ENCODE assay signal across 9 cellular contexts in the genomic region with DNA sequence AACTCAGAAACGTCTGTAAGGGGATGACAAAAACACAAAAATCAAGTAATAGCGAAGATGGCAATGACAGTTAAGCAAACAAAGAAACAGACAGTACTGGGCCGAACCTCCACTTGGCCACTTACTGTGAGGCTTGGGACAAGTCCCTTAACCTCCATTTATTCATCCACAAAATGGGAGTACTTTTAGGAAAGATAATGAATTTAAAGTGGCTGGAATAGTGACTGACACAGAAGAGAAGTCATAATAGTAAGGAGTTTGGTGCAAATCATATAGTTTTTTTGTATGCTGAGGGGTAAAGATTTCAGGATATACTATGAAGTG. TPM values are rescaled to one million over a fixed set of nuclear protein-coding genes. Genes with fewer than 3 reads are reported as not detected.
A peak's percentile ranks its signal among the peaks of the same experiment; 100 is the strongest.
DNase-seq lines count a peak whose midpoint lies in the region; ATAC-seq and TF ChIP-seq lines count a peak whose summit lies in the region.
"Had no signal": no experiment of that assay in that cellular context is flagged by ENCODE, and none has a peak within 500 bp of the region (broad histone marks: within the 10 kb centered on the region; RNA-seq: fewer than 3 reads in every experiment).

No MANE protein-coding gene starts in this region.

- peak overlapping the region; percentile 25 for H3K4me3 Mint-ChIP-seq in CD4-positive, alpha-beta T cell
- peak overlapping the region; percentile 57 for H3K4me3 Mint-ChIP-seq in dendritic cell treated with granulocyte-macrophage colony-stimulating factor and Interleukin-4, amounts not matched to agents 40 ng/mL and 50 ng/mL, for 4 days

- no peak overlapping the region for H2AFZ ChIP-seq in OCI-LY3 (ENCODE audit: low read depth, low read length)

- H3K36me3 ChIP-seq in OCI-LY3 (replicated peaks; ENCODE audit: low read depth, low read length): peaks cover 7% of the 10 kb centered on the region
- H3K36me3 ChIP-seq in rectal smooth muscle tissue (ENCODE audit: control insufficient read depth, insufficient read depth, low read length): no peaks in the 10 kb centered on the region
- no peaks in the 10 kb centered on the region for H3K36me3 ChIP-seq in HAP-1 (replicated peaks)

- intact Hi-C loops in CD4-positive, alpha-beta T cell (cut with DNase I, micrococcal nuclease): loop anchor here (5.0 to 10.0 kb wide), 3 partner anchors 681 to 796 kb away; no protein-coding TSS in a partner anchor
- intact Hi-C loops in dendritic cell treated with granulocyte-macrophage colony-stimulating factor and Interleukin-4, amounts not matched to agents 40 ng/mL and 50 ng/mL, for 4 days (cut with micrococcal nuclease): loop anchor here (5.0 kb wide), 1 partner anchor 41 kb away; no protein-coding TSS in a partner anchor

- H3K4me1 ChIP-seq in OCI-LY3 (ENCODE audit: low read length): peaks cover 61% of the 10 kb centered on the region
- H3K4me1 ChIP-seq in rectal smooth muscle tissue (ENCODE audit: control insufficient read depth, insufficient read depth, low read length): no peaks in the 10 kb centered on the region
- peaks cover 7% of the 10 kb centered on the region for H3K4me1 ChIP-seq in HAP-1

- H3K9me3 ChIP-seq in CD4-positive, alpha-beta T cell (ENCODE audit: control insufficient read depth, low read length): no peaks in the 10 kb centered on the region
- no peaks in the 10 kb centered on the region for H3K9me3 ChIP-seq in OCI-LY3 (ENCODE audit: insufficient read depth, low read length)
- no peaks in the 10 kb centered on the region for H3K9me3 ChIP-seq in HAP-1

- H3K27ac Mint-ChIP-seq in CD4-positive, alpha-beta T cell: peak overlapping the region; percentile 78
- H3K27ac Mint-ChIP-seq in dendritic cell treated with granulocyte-macrophage colony-stimulating factor and Interleukin-4, amounts not matched to agents 40 ng/mL and 50 ng/mL, for 4 days: peak overlapping the region; percentile 99

- DNase-seq in CD4-positive, alpha-beta T cell: no peak
- DNase-seq in HAP-1 (ENCODE audit: low spot score in 2 of 2) (no peak), NOMO-1 (lab: John Stamatoyannopoulos, UW; ENCODE audit: unreplicated experiment in 2 of 2) (no peak), NCI-H774 (lab: John Stamatoyannopoulos, UW) (no peak)

- H3K9ac ChIP-seq in OCI-LY3 (ENCODE audit: low read length) (peak overlapping the region; percentile 90), rectal smooth muscle tissue (ENCODE audit: low read length) (no peak overlapping the region)

- CTCF ChIA-PET in CD4-positive, alpha-beta T cell (lab: Charles Lee): no interaction called here

- peaks cover 42% of the 10 kb centered on the region for H3K4me1 Mint-ChIP-seq in CD4-positive, alpha-beta T cell (ENCODE audit: low read depth)
- H3K4me1 Mint-ChIP-seq in dendritic cell treated with granulocyte-macrophage colony-stimulating factor and Interleukin-4, amounts not matched to agents 40 ng/mL and 50 ng/mL, for 4 days (ENCODE audit: low read depth): peaks cover 46% of the 10 kb centered on the region

- no peaks in the 10 kb centered on the region for H3K36me3 Mint-ChIP-seq in CD4-positive, alpha-beta T cell (ENCODE audit: low read depth)
- peaks cover 10% of the 10 kb centered on the region for H3K36me3 Mint-ChIP-seq in dendritic cell treated with granulocyte-macrophage colony-stimulating factor and Interleukin-4, amounts not matched to agents 40 ng/mL and 50 ng/mL, for 4 days (ENCODE audit: low read depth)

- POLR2A ChIA-PET in CD4-positive, alpha-beta T cell (lab: Charles Lee): no interaction called here

- no peaks in the 10 kb centered on the region for H3K27me3 ChIP-seq in CD4-positive, alpha-beta T cell (ENCODE audit: control insufficient read depth, insufficient read depth, low read length)
- no peaks in the 10 kb centered on the region for H3K27me3 ChIP-seq in OCI-LY3 (ENCODE audit: low read depth, low read length)
- H3K27me3 ChIP-seq in rectal smooth muscle tissue (ENCODE audit: control insufficient read depth, insufficient read depth, low read length): no peaks in the 10 kb centered on the region
- no peaks in the 10 kb centered on the region for H3K27me3 ChIP-seq in HAP-1 (ENCODE audit: low read depth)

- ATAC-seq in CD4-positive, alpha-beta T cell (ENCODE audit: poor library complexity): no peak
- ATAC-seq in GM19328 (IDR thresholded peaks at IDR 0.05; ENCODE audit: unreplicated experiment): no peak

- peaks cover 4% of the 10 kb centered on the region for H3K27me3 Mint-ChIP-seq in CD4-positive, alpha-beta T cell
- H3K27me3 Mint-ChIP-seq in dendritic cell treated with granulocyte-macrophage colony-stimulating factor and Interleukin-4, amounts not matched to agents 40 ng/mL and 50 ng/mL, for 4 days: no peaks in the 10 kb centered on the region

- in situ Hi-C loops in HAP-1 (cut with MboI; ENCODE audit: low sequenced_read_pairs): no loop called here

- peaks cover 22% of the 10 kb centered on the region for H3K79me2 ChIP-seq in OCI-LY3 (ENCODE audit: low read length)

- peak overlapping the region; percentile 90 for H3K4me2 ChIP-seq in OCI-LY3 (ENCODE audit: low read length)

- TF ChIP-seq CTCF in CD4-positive, alpha-beta T cell (IDR thresholded peaks at IDR 0.05): no peak
- TF ChIP-seq CTCF in OCI-LY3 (IDR thresholded peaks at IDR 0.05; ENCODE audit: low read depth, low read length): no peak

- H3K27ac ChIP-seq in CD4-positive, alpha-beta T cell (ENCODE audit: low read depth, low read length): no peak overlapping the region
- H3K27ac ChIP-seq in OCI-LY3 (ENCODE audit: low read length) (peak overlapping the region; percentile 93), rectal smooth muscle tissue (ENCODE audit: low read depth, low read length) (peak overlapping the region; percentile 38)

- no peaks in the 10 kb centered on the region for H3K9me3 Mint-ChIP-seq in CD4-positive, alpha-beta T cell
- H3K9me3 Mint-ChIP-seq in dendritic cell treated with granulocyte-macrophage colony-stimulating factor and Interleukin-4, amounts not matched to agents 40 ng/mL and 50 ng/mL, for 4 days: no peaks in the 10 kb centered on the region

- H3K4me3 ChIP-seq in OCI-LY3 (ENCODE audit: low read length) (peak overlapping the region; percentile 36; the same call in 1 of the 2 replicates), rectal smooth muscle tissue (ENCODE audit: low read length) (no peak overlapping the region), HAP-1 (no peak overlapping the region)

- no peaks in the 10 kb centered on the region for H4K20me1 ChIP-seq in OCI-LY3 (ENCODE audit: insufficient read depth, low read length)

RNA-seq across cellular contexts. Expression of a gene that starts 1.4 kb away (rescaled TPM):
- 1 to 10 TPM in 1 of 2 experiments, under 1 TPM in 1; 0.69 to 1.3 TPM for total RNA-seq in CD4-positive, alpha-beta T cell

RNA-seq across cellular contexts. Expression of a gene that starts 9.5 kb away (rescaled TPM):
- not detected for total RNA-seq in CD4-positive, alpha-beta T cell

RNA-seq across cellular contexts. Expression of a gene that starts 53.5 kb away (rescaled TPM):
- total RNA-seq in CD4-positive, alpha-beta T cell: 10 to 100 TPM; 16.2 to 16.3 TPM
- total RNA-seq: G401 had no signal
